Comparison of ENCODE assay signal across 12 cellular contexts in genomic region chr21:42392731-42393442, GRCh38. TPM values are rescaled to one million over a fixed set of nuclear protein-coding genes. Genes with fewer than 3 reads are reported as not detected.
A peak's percentile ranks its signal among the peaks of the same experiment; 100 is the strongest.
DNase-seq lines count a peak whose midpoint lies in the region; ATAC-seq and TF ChIP-seq lines count a peak whose summit lies in the region.
"Had no signal": no experiment of that assay in that cellular context is flagged by ENCODE, and none has a peak within 500 bp of the region (broad histone marks: within the 10 kb centered on the region; RNA-seq: fewer than 3 reads in every experiment).

No MANE protein-coding gene starts in this region.

- H3K4me3 Mint-ChIP-seq in H9, result no peak overlapping the region

- H4K5ac ChIP-seq in H9 (ENCODE audit: insufficient read length, low read depth, low read length), result no peak overlapping the region

- peaks cover 0 to 5% of the 10 kb centered on the region in 2 experiments; a peak in 1 of 5 replicates for H3K9me3 Mint-ChIP-seq in H9

- H3K23ac ChIP-seq in mesenchymal stem cell (ENCODE audit: low read length in 2 of 2), result no peak overlapping the region
- H3K23ac ChIP-seq in H9 (ENCODE audit: insufficient read length, low read depth, low read length), result no peak overlapping the region

- H3K4ac ChIP-seq in mesenchymal stem cell (ENCODE audit: low read depth in 1 of 2, low read length in 2 of 2) (no peak overlapping the region), H9 (ENCODE audit: low read depth, low read length) (no peak overlapping the region)

- H3K9me3 ChIP-seq in KOPT-K1 (ENCODE audit: insufficient read depth, low read length, poor library complexity, severe bottlenecking) (no peaks in the 10 kb centered on the region), mesenchymal stem cell (ENCODE audit: control insufficient read depth, low read length) (no peaks in the 10 kb centered on the region), H9 (ENCODE audit: control insufficient read depth, low read depth, low read length) (no peaks in the 10 kb centered on the region), gastroesophageal sphincter (no peaks in the 10 kb centered on the region)

- no peaks in the 10 kb centered on the region for H3K36me3 ChIP-seq in KOPT-K1 (ENCODE audit: insufficient read depth, low read length)
- no peaks in the 10 kb centered on the region for H3K36me3 ChIP-seq in mesenchymal stem cell (ENCODE audit: control insufficient read depth in 1 of 2, insufficient read depth in 2 of 2, low read depth in 1 of 2, low read length in 2 of 2)
- no peaks in the 10 kb centered on the region for H3K36me3 ChIP-seq in gastroesophageal sphincter

- H3K27me3 Mint-ChIP-seq in H9 (ENCODE audit: low read depth), result peaks cover 22% of the 10 kb centered on the region

- DNase-seq in mesenchymal stem cell (no peak), H9 (no peak), putamen (ENCODE audit: low spot score) (no peak), NCI-H82 (lab: John Stamatoyannopoulos, UW) (no peak)
- DNase-seq: occipital lobe, SIG-M5 had no signal

- H4K8ac ChIP-seq in mesenchymal stem cell (ENCODE audit: low read length), result no peak overlapping the region
- no peak overlapping the region for H4K8ac ChIP-seq in H9 (replicated peaks; ENCODE audit: insufficient read length, low read depth, low read length)

- no peak overlapping the region for H3K56ac ChIP-seq in H9 (ENCODE audit: insufficient read length, low read depth, low read length)

- no peak overlapping the region for H3K27ac Mint-ChIP-seq in H9

- no peak overlapping the region for H2BK20ac ChIP-seq in H9 (ENCODE audit: low read depth, low read length, poor library complexity, severe bottlenecking)

- TF ChIP-seq POLR2A in gastroesophageal sphincter (IDR thresholded peaks at IDR 0.05), result no peak

- H2BK120ac ChIP-seq in mesenchymal stem cell (ENCODE audit: low read depth, low read length) (no peak overlapping the region), H9 (ENCODE audit: low read depth, low read length, poor library complexity, severe bottlenecking) (no peak overlapping the region)

- H3K27ac ChIP-seq in KOPT-K1 (ENCODE audit: low read depth, low read length, poor library complexity, severe bottlenecking), result peak overlapping the region; percentile 40
- peak overlapping the region; percentile 18 for H3K27ac ChIP-seq in mesenchymal stem cell (ENCODE audit: low read length, poor library complexity, severe bottlenecking)
- H3K27ac ChIP-seq in H9 (ENCODE audit: insufficient read length, low read depth, low read length), result no peak overlapping the region
- no peak overlapping the region for H3K27ac ChIP-seq in gastroesophageal sphincter
- H3K27ac ChIP-seq: hepatocyte had no signal

- H3T11ph ChIP-seq in H9 (ENCODE audit: low read length), result no peak overlapping the region

- H2BK5ac ChIP-seq in mesenchymal stem cell (ENCODE audit: low read depth, low read length, poor library complexity, severe bottlenecking) (no peak overlapping the region), H9 (ENCODE audit: insufficient read length, low read length) (no peak overlapping the region)

- H3K4me1 ChIP-seq in mesenchymal stem cell (ENCODE audit: control insufficient read depth, insufficient read depth, low read depth, low read length), result peaks cover 16% of the 10 kb centered on the region
- H3K4me1 ChIP-seq in H9 (ENCODE audit: insufficient read depth, low read length), result peaks cover 6% of the 10 kb centered on the region; the same call in 1 of the 2 replicates
- H3K4me1 ChIP-seq in gastroesophageal sphincter, result no peaks in the 10 kb centered on the region

- H3K14ac ChIP-seq in mesenchymal stem cell (ENCODE audit: low read length in 2 of 2), result no peak overlapping the region
- H3K14ac ChIP-seq in H9 (ENCODE audit: insufficient read depth, low read length), result no peak overlapping the region

- TF ChIP-seq CTCF in H9 (conservative IDR thresholded peaks at IDR 0.05) (no peak), gastroesophageal sphincter (IDR thresholded peaks at IDR 0.05) (no peak)

- H3K23me2 ChIP-seq in H9 (ENCODE audit: insufficient read length, low read depth, low read length, poor library complexity, severe bottlenecking), result no peaks in the 10 kb centered on the region

- H3K4me2 ChIP-seq in mesenchymal stem cell (ENCODE audit: low read length, poor library complexity, severe bottlenecking), result no peak overlapping the region
- no peak overlapping the region for H3K4me2 ChIP-seq in H9 (ENCODE audit: insufficient read depth, insufficient read length, low read length)
- H3K4me2 ChIP-seq: hepatocyte had no signal

- no peak for TF ChIP-seq EP300 in gastroesophageal sphincter (IDR thresholded peaks at IDR 0.05)

- no peaks in the 10 kb centered on the region; a peak in 1 of 7 replicates for H3K36me3 Mint-ChIP-seq in H9 (ENCODE audit: insufficient read depth in 1 of 3, low read depth in 3 of 3)

- H2AFZ ChIP-seq in mesenchymal stem cell (ENCODE audit: low read depth, low read length) (no peak overlapping the region), H9 (ENCODE audit: low read length) (no peak overlapping the region)
- H2AFZ ChIP-seq: hepatocyte had no signal

- no peaks in the 10 kb centered on the region for H3K79me1 ChIP-seq in mesenchymal stem cell (replicated peaks; ENCODE audit: low read length, poor library complexity, severe bottlenecking)
- H3K79me1 ChIP-seq in H9 (ENCODE audit: insufficient read depth, low read depth, low read length, poor library complexity, severe bottlenecking), result no peaks in the 10 kb centered on the region

- 87% methylated on average over 17 of the region's 17 CpGs for WGBS in mesenchymal stem cell
- WGBS in H9 (ENCODE audit: extremely low coverage, insufficient read length, low lambda C conversion rate), result no CpG with 5 or more reads among the region's 17 CpGs
- whole genome bisulfite sequencing in gastroesophageal sphincter (ENCODE audit: low coverage in 1 of 2), 2 donors, result 74% methylated on average over 13 to 17 of the region's 17 CpGs

- H3K4me1 Mint-ChIP-seq in H9, result peaks cover 33 to 34% of the 10 kb centered on the region in 2 experiments

- H2BK15ac ChIP-seq in mesenchymal stem cell (ENCODE audit: low read depth, poor library complexity, severe bottlenecking) (no peak overlapping the region), H9 (ENCODE audit: low read depth, low read length) (no peak overlapping the region)

- H4K91ac ChIP-seq in mesenchymal stem cell (ENCODE audit: low read length) (no peak overlapping the region), H9 (ENCODE audit: insufficient read length, low read depth, low read length) (no peak overlapping the region)

- H2AK5ac ChIP-seq in mesenchymal stem cell (ENCODE audit: low read length, severe bottlenecking) (no peak overlapping the region), H9 (ENCODE audit: insufficient read length, low read length) (no peak overlapping the region)

- H3K18ac ChIP-seq in mesenchymal stem cell (ENCODE audit: low read depth in 1 of 2, low read length in 2 of 2) (no peak overlapping the region), H9 (ENCODE audit: insufficient read length, low read depth, low read length) (no peak overlapping the region)

- H4K20me1 ChIP-seq in H9 (ENCODE audit: control insufficient read depth, insufficient read depth, insufficient read length), result no peaks in the 10 kb centered on the region

- ATAC-seq in GM18517 (IDR thresholded peaks at IDR 0.05; ENCODE audit: unreplicated experiment) (peak; percentile 68), GM21526 (IDR thresholded peaks at IDR 0.05; ENCODE audit: low FRiP score, unreplicated experiment) (peak; percentile 78), gastroesophageal sphincter (no peak)

- no peaks in the 10 kb centered on the region for H3K79me2 ChIP-seq in H9 (ENCODE audit: insufficient read depth, low read length)
- H3K79me2 ChIP-seq: hepatocyte had no signal

- no peak overlapping the region for H3K4me3 ChIP-seq in mesenchymal stem cell (ENCODE audit: insufficient read depth in 1 of 2, low read depth in 1 of 2, low read length in 2 of 2)
- H3K4me3 ChIP-seq in gastroesophageal sphincter, result no peak overlapping the region
- H3K4me3 ChIP-seq: hepatocyte had no signal

- H3K9ac ChIP-seq in mesenchymal stem cell (ENCODE audit: low read length), result no peak overlapping the region
- no peak overlapping the region for H3K9ac ChIP-seq in H9 (ENCODE audit: extremely low read depth, insufficient read length, low read length)

- H2BK12ac ChIP-seq in mesenchymal stem cell (ENCODE audit: low read length in 2 of 2) (no peak overlapping the region), H9 (ENCODE audit: insufficient read length, low read depth, low read length) (no peak overlapping the region)

- H3K27me3 ChIP-seq in mesenchymal stem cell (ENCODE audit: control insufficient read depth in 1 of 2, insufficient read depth in 1 of 2, low read length in 2 of 2), result peaks cover 0 to 61% of the 10 kb centered on the region in 2 experiments
- no peaks in the 10 kb centered on the region for H3K27me3 ChIP-seq in H9 (ENCODE audit: insufficient read depth, low read length)
- peaks cover 61% of the 10 kb centered on the region for H3K27me3 ChIP-seq in gastroesophageal sphincter
- H3K27me3 ChIP-seq: hepatocyte had no signal

RNA-seq across cellular contexts. Expression of gene TMPRSS3, which starts 3.0 kb away (rescaled TPM):
- not detected for polyA plus RNA-seq in mesenchymal stem cell (2013, experiment 1 of 2)
- not detected for polyA plus RNA-seq in mesenchymal stem cell (2013, experiment 2 of 2)
- total RNA-seq in H9 (2021) (0.31 and 0.44 TPM in 2 replicates), gastroesophageal sphincter (under 1 TPM in 1 of 4 donors, not detected in 3; 0.52 TPM)
- total RNA-seq: LHCN-M2, occipital lobe had no signal

RNA-seq across cellular contexts. Expression of gene UBASH3A, which starts 10.8 kb away (rescaled TPM):
- not detected for polyA plus RNA-seq in mesenchymal stem cell (2013, experiment 1 of 2)
- not detected for polyA plus RNA-seq in mesenchymal stem cell (2013, experiment 2 of 2)
- total RNA-seq in H9 (2021), result not detected in 2 replicates
- under 1 TPM in 1 of 4 donors, not detected in 3; 0.40 TPM for total RNA-seq in gastroesophageal sphincter
- total RNA-seq: hepatocyte, LHCN-M2, occipital lobe had no signal
- polyA plus RNA-seq: hepatocyte had no signal

RNA-seq across cellular contexts. Expression of gene TFF1, which starts 26.6 kb away (rescaled TPM):
- not detected for polyA plus RNA-seq in mesenchymal stem cell (2013, experiment 1 of 2)
- not detected for polyA plus RNA-seq in mesenchymal stem cell (2013, experiment 2 of 2)
- not detected in 2 replicates for total RNA-seq in H9 (2021)
- not detected for total RNA-seq in gastroesophageal sphincter
- total RNA-seq: LHCN-M2, occipital lobe had no signal

RNA-seq across cellular contexts. Expression of gene TFF2, which starts 42.1 kb away (rescaled TPM):
- not detected for polyA plus RNA-seq in mesenchymal stem cell (2013, experiment 1 of 2)
- polyA plus RNA-seq in mesenchymal stem cell (2013, experiment 2 of 2), result not detected
- total RNA-seq in H9 (2021) (not detected in 2 replicates), gastroesophageal sphincter (not detected)
- total RNA-seq: LHCN-M2, occipital lobe had no signal

Comparison
In these comparisons a context has a peak if more than half of its experiments do, and no peak if none do; other contexts are left out.
1. H3K27ac ChIP-seq: peak in KOPT-K1 (single experiment) and mesenchymal stem cell (single experiment); none in H9 (single experiment) and gastroesophageal sphincter (0 of 4).